In genomic region chr17:76076100-76076764, GRCh38 we compare ENCODE assay signal across 1 cellular context.
TF ChIP-seq lines count a peak whose summit lies in the region.

No MANE protein-coding gene starts in this region.

TF ChIP-seq in A549, 52 proteins besides CTCF, POLR2A, EP300 and RAD21 (continued from another document):
- TF ChIP-seq POLR2AphosphoS2 (conservative IDR thresholded peaks at IDR 0.05; ENCODE audit: low read length): no peak
- no peak for TF ChIP-seq ZFP36 (IDR thresholded peaks at IDR 0.05; ENCODE audit: borderline replicate concordance, partially characterized antibody)
- no peak for TF ChIP-seq CEBPB (IDR thresholded peaks at IDR 0.05)
- TF ChIP-seq CBX8 (IDR thresholded peaks at IDR 0.05): no peak
- no peak for TF ChIP-seq ZC3H11A (IDR thresholded peaks at IDR 0.05)
- TF ChIP-seq ZNF302 (CRISPR knock-in tag; IDR thresholded peaks at IDR 0.05): no peak
- no peak for TF ChIP-seq FOXS1 (CRISPR knock-in tag; IDR thresholded peaks at IDR 0.05)
- TF ChIP-seq KDM1A (IDR thresholded peaks at IDR 0.05; ENCODE audit: low read depth): no peak
